Comparison of ENCODE assay signal across 8 cellular contexts in the genomic region with DNA sequence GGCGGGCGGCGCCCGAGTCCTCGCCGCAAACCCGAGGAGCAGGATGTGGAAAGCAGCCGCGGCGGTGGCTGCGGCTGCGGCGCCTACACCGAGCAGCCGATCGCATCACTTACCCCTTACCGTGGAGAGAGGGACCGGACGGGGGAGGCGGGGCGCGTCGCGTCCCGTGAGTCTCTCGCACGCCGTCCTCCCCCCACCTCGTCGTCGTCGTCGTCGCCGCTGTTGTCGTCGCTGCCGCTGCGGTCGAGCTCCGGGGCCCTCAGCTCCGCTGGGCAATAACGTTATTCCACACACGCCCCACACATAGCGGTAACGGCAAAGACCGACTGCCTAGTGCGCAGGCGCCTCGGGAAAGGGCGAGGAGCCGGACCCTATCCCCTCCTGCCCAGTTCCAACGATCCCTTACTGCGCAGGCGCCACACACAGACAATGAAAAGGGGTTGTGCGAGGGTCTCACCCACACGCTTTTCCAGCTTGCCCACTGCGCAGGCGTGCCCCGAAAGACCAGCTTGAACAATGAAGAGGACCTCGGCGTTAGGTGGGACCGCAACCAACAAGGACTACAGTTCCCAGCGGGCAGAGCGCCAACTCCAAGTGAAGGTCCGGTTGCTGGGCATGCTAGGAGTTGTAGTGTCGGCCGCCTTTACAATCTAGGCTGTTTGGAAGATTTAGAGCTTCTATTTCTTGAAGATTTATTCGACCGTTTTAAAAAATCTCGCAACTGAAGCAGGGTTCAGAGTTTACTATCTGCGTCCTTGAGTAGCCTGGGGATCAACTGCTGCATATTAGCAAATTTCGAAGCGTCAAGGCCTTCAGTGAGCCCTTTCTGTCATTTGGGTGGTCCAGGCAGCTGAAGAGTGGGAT. TPM values are rescaled to one million over a fixed set of nuclear protein-coding genes. Genes with fewer than 3 reads are reported as not detected.
DNase-seq lines count a peak whose midpoint lies in the region; ATAC-seq and TF ChIP-seq lines count a peak whose summit lies in the region.

A gene (minus strand): TSS at position 355 of the 864 bp plus-strand sequence. CDS start 30,001 bp downstream, outside the sequence.

- peak; percentile 64 for ATAC-seq in GM19395 (IDR thresholded peaks at IDR 0.05; ENCODE audit: unreplicated experiment)
- ATAC-seq in HG03565 (IDR thresholded peaks at IDR 0.05; ENCODE audit: unreplicated experiment), result peak; percentile 28
- peak; percentile 63 for ATAC-seq in activated CD8-positive, alpha-beta T cell treated with anti-CD3 and anti-CD28 coated beads for 36 hours
- peak; percentile 74 for ATAC-seq in lung (ENCODE audit: insufficient read depth, low FRiP score)

- CTCF ChIA-PET in activated CD8-positive, alpha-beta T cell treated with anti-CD3 and anti-CD28 coated beads for 36 hours (lab: Charles Lee), result no interaction called here

- WGBS in ectodermal cell, 2 experiments, result 0% methylated on average over 74 of the region's 74 CpGs
- WGBS in lung, 2 donors, result 0% methylated on average over 56 to 74 of the region's 74 CpGs

- POLR2A ChIA-PET in activated CD8-positive, alpha-beta T cell treated with anti-CD3 and anti-CD28 coated beads for 36 hours (lab: Charles Lee), result interaction anchor here (0.6 to 2.9 kb wide), 11 partner anchors 14 to 1044 kb away, joined by 3 to 13 read pairs (median 4); no protein-coding TSS in a partner anchor

- intact Hi-C loops in CD14-positive monocyte (cut with micrococcal nuclease), result loop anchor here in 1 of 2 donors (5.0 kb wide), 2 partner anchors 32 to 67 kb away; no protein-coding TSS in a partner anchor
- intact Hi-C loops in activated CD8-positive, alpha-beta T cell treated with anti-CD3 and anti-CD28 coated beads for 36 hours (cut with micrococcal nuclease), result no loop called here

- peak within 1 kb of the TSS; percentile 97 to 99 for H3K4me3 Mint-ChIP-seq in CD14-positive monocyte
- peak within 1 kb of the TSS; percentile 97 for H3K4me3 Mint-ChIP-seq in activated CD8-positive, alpha-beta T cell treated with anti-CD3 and anti-CD28 coated beads for 36 hours

- peak within 1 kb of the TSS; percentile 99 to 100 (median 99) for H3K27ac Mint-ChIP-seq in CD14-positive monocyte
- peak within 1 kb of the TSS; percentile 97 for H3K27ac Mint-ChIP-seq in activated CD8-positive, alpha-beta T cell treated with anti-CD3 and anti-CD28 coated beads for 36 hours

- H3K27me3 Mint-ChIP-seq in CD14-positive monocyte (ENCODE audit: low read depth in 3 of 3), result no peaks in the 10 kb centered on the region
- H3K27me3 Mint-ChIP-seq in activated CD8-positive, alpha-beta T cell treated with anti-CD3 and anti-CD28 coated beads for 36 hours, result no peaks in the 10 kb centered on the region

- TF ChIP-seq CTCF in CD14-positive monocyte (IDR thresholded peaks at IDR 0.05) (no peak), lung (IDR thresholded peaks at IDR 0.05; ENCODE audit: control extremely low read depth, extremely low read depth) (no peak)
- no peak for TF ChIP-seq CTCF in activated CD8-positive, alpha-beta T cell treated with anti-CD3 and anti-CD28 coated beads for 36 hours (IDR thresholded peaks at IDR 0.05)

- H3K27ac ChIP-seq in ectodermal cell (ENCODE audit: insufficient read depth, low read depth, low read length, poor library complexity, severe bottlenecking), result peak within 1 kb of the TSS; percentile 94
- H3K27ac ChIP-seq in lung (ENCODE audit: low read depth in 1 of 2, low read length in 1 of 2), result peak within 1 kb of the TSS; percentile 91 to 95

- H3K9me3 Mint-ChIP-seq in CD14-positive monocyte, result peaks cover 0 to 2% (median 0%) of the 10 kb centered on the region in 7 donors
- no peaks in the 10 kb centered on the region for H3K9me3 Mint-ChIP-seq in activated CD8-positive, alpha-beta T cell treated with anti-CD3 and anti-CD28 coated beads for 36 hours

- H3K27me3 ChIP-seq in ectodermal cell (ENCODE audit: control insufficient read depth, insufficient read depth, low read length, poor library complexity, severe bottlenecking) (no peaks in the 10 kb centered on the region), lung (ENCODE audit: control insufficient read depth, insufficient read depth) (no peaks in the 10 kb centered on the region)

- peaks cover 5 to 6% of the 10 kb centered on the region in 2 donors for H3K36me3 Mint-ChIP-seq in CD14-positive monocyte
- H3K36me3 Mint-ChIP-seq in activated CD8-positive, alpha-beta T cell treated with anti-CD3 and anti-CD28 coated beads for 36 hours (ENCODE audit: low read depth), result peaks cover 6% of the 10 kb centered on the region

- H3K4me3 ChIP-seq in ectodermal cell (ENCODE audit: insufficient read depth, low read depth, low read length) (peak within 1 kb of the TSS; percentile 79), lung (peak within 1 kb of the TSS; percentile 90)

- H3K36me3 ChIP-seq in ectodermal cell (ENCODE audit: control insufficient read depth, insufficient read depth, low read length), result no peaks in the 10 kb centered on the region
- peaks cover 0 to 1% of the 10 kb centered on the region in 2 donors for H3K36me3 ChIP-seq in lung (ENCODE audit: control insufficient read depth in 2 of 2, insufficient read depth in 2 of 2, low read length in 2 of 2)

- H3K4me1 ChIP-seq in ectodermal cell (ENCODE audit: control insufficient read depth, insufficient read depth, low read length), result peaks cover 2% of the 10 kb centered on the region
- H3K4me1 ChIP-seq in lung (ENCODE audit: control insufficient read depth in 2 of 2, insufficient read depth in 2 of 2, low read length in 2 of 2), result peaks cover 0 to 5% of the 10 kb centered on the region in 2 donors

- DNase-seq in CD14-positive monocyte (ENCODE audit: low spot score), result peak; percentile 91
- peak; percentile 98 for DNase-seq in NCI-H774 (lab: John Stamatoyannopoulos, UW)
- peak; percentile 95 for DNase-seq in activated CD8-positive, alpha-beta T cell treated with anti-CD3 and anti-CD28 coated beads for 36 hours
- DNase-seq in lung (ENCODE audit: low spot score), result peak; percentile 92
- peak; percentile 74 to 86 (median 78) for DNase-seq in stimulated activated CD4-positive, alpha-beta T cell treated with anti-CD3 and anti-CD28 coated beads, TNF-alpha, amount 100 ng/mL, for 4 hours (ENCODE audit: low read depth in 3 of 3)

- H3K9me3 ChIP-seq in ectodermal cell (ENCODE audit: control insufficient read depth, low read length) (no peaks in the 10 kb centered on the region), lung (ENCODE audit: control insufficient read depth in 2 of 2, insufficient read depth in 1 of 2, low read length in 1 of 2) (no peaks in the 10 kb centered on the region)

- peaks cover 42% of the 10 kb centered on the region for H3K4me1 Mint-ChIP-seq in CD14-positive monocyte
- H3K4me1 Mint-ChIP-seq in activated CD8-positive, alpha-beta T cell treated with anti-CD3 and anti-CD28 coated beads for 36 hours (ENCODE audit: low read depth), result peaks cover 30% of the 10 kb centered on the region

RNA-seq across cellular contexts. Expression of the gene that starts here (rescaled TPM):
- polyA plus RNA-seq in CD14-positive monocyte (10 to 100 TPM; 13.7 to 17.4 TPM), lung (10 to 100 TPM; 24.2 to 24.5 TPM)
- 10 to 100 TPM; 37.5 to 45.7 TPM for total RNA-seq in activated CD8-positive, alpha-beta T cell treated with anti-CD3 and anti-CD28 coated beads for 36 hours
- polyA plus RNA-seq in ectodermal cell (2013, experiment 1 of 4), result 72.0 TPM
- polyA plus RNA-seq in ectodermal cell (2013, experiment 2 of 4), result 87.2 TPM
- 63.3 TPM for polyA plus RNA-seq in ectodermal cell (2013, experiment 3 of 4)
- 71.1 TPM for polyA plus RNA-seq in ectodermal cell (2013, experiment 4 of 4)
- 100 to 1,000 TPM in 1 of 2 donors, 10 to 100 TPM in 1; 87.1 to 113 TPM for total RNA-seq in lung

Comparison
In these comparisons a context has a peak if more than half of its experiments do, and no peak if none do; other contexts are left out.
1. Peak in every context shown above with its lines: DNase-seq, ATAC-seq, H3K4me3 ChIP-seq and H3K27ac ChIP-seq.